In genomic region chr4:4585012-4585670, GRCh38 we compare ENCODE assay signal across 23 cellular contexts.
A peak's percentile ranks its signal among the peaks of the same experiment; 100 is the strongest.
DNase-seq lines count a peak whose midpoint lies in the region; ATAC-seq and TF ChIP-seq lines count a peak whose summit lies in the region.
"Had no signal": no experiment of that assay in that cellular context is flagged by ENCODE, and none has a peak within 500 bp of the region (broad histone marks: within the 10 kb centered on the region; RNA-seq: fewer than 3 reads in every experiment).

No MANE protein-coding gene starts in this region.

- peak; percentile 72 for DNase-seq in GM04504 (ENCODE audit: low read depth)
- DNase-seq in fibroblast of peridontal ligament (ENCODE audit: extremely low read depth): peak; percentile 91
- peak; percentile 49 for DNase-seq in skeletal muscle cell (ENCODE audit: low read depth)
- DNase-seq in NCI-H2107 (lab: John Stamatoyannopoulos, UW): no peak
- DNase-seq in NCI-H2227 treated with DMSO at 0.1 percent for 48 hours (lab: John Stamatoyannopoulos, UW): no peak
- no peak for DNase-seq in inferior parietal cortex (ENCODE audit: extremely low spot score)
- DNase-seq: activated CD8-positive, alpha-beta memory T cell treated with anti-CD3 and anti-CD28 coated beads for 24 hours; anterior cingulate cortex; DMS79 treated with DMSO at 0.1 percent for 48 hours; erythroblast; Kasumi-1; left lung; NCI-H1436; NCI-H345; NK-92 treated with Interleukin-12 subunit alpha and Interleukin-12 subunit beta, amount 100 ng/mL, for 24 hours; pancreas; transverse colon had no signal

- ATAC-seq in SK-N-SH treated with all-trans-retinoic acid at 6 μM for 48 hours (peak; percentile 65), GM21526 (IDR thresholded peaks at IDR 0.05; ENCODE audit: low FRiP score, unreplicated experiment) (no peak)
- ATAC-seq: activated T-helper 17 cell treated with anti-CD3 and anti-CD28 coated beads, Interleukin-2, amount 50 U/mL, for 72 hours; left lung; pancreas; stimulated activated memory B cell treated with anti-CD40 and anti-IgM and Interleukin-4, amounts not matched to agents 10 μg/mL and 1 μg/mL and 100 μg/mL, for 72 hours; WTC11 had no signal

- H3K4me3 ChIP-seq in skeletal muscle cell (ENCODE audit: low read depth, low read length): no peak overlapping the region
- H3K4me3 ChIP-seq: left lung, pancreas, smooth muscle cell, transverse colon had no signal

TF ChIP-seq in SK-N-SH treated with all-trans-retinoic acid at 6 μM for 48 hours, 23 proteins besides CTCF, POLR2A, EP300 and RAD21:
- TF ChIP-seq ZNF565 (CRISPR knock-in tag; conservative IDR thresholded peaks at IDR 0.05; ENCODE audit: low read depth): no peak
- no peak for TF ChIP-seq SNAI2 (CRISPR knock-in tag; IDR thresholded peaks at IDR 0.05)
- TF ChIP-seq TSHZ2 (CRISPR knock-in tag; IDR thresholded peaks at IDR 0.05): no peak
- no peak for TF ChIP-seq ZFP3 (CRISPR knock-in tag; IDR thresholded peaks at IDR 0.05)
- TF ChIP-seq ZFP30 (CRISPR knock-in tag; IDR thresholded peaks at IDR 0.05): no peak

Comparison
In these comparisons a context has a peak if more than half of its experiments do, and no peak if none do; other contexts are left out.
1. DNase-seq: peak in GM04504 (single experiment), fibroblast of peridontal ligament (single experiment) and skeletal muscle cell (single experiment); none in NCI-H2107 (single experiment), NCI-H2227 treated with DMSO at 0.1 percent for 48 hours (single experiment) and inferior parietal cortex (single experiment).